In the genomic region with DNA sequence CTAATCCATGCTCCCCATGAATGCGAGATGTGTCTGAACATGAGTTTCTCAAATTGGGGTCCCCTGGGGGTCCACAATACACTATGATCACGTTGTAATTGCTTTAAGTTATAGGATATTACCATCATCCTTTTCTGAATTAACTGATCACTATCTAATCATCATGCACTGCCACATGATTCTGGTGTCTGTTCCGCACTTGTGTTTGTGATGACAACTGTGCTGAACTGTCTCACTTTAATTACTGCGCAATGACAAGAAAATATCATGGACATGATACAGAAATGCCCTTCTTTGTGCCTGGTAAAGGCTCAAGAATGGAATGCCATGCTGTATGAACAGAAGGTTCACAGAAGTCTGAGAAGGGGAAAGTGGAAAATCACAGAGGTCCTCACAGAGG, we compare ENCODE assay signal across 5 cellular contexts.
"Had no signal": no experiment of that assay in that cellular context is flagged by ENCODE, and none has a peak within 500 bp of the region (broad histone marks: within the 10 kb centered on the region; RNA-seq: fewer than 3 reads in every experiment).

No MANE protein-coding gene starts in this region.

- ATAC-seq: HepG2, K562 had no signal

- H3K4me3 ChIP-seq: K562 had no signal

- H3K27ac ChIP-seq: HL-60 had no signal

- DNase-seq: IMR-90, KBM-7 had no signal
